ENCODE assay signal across 16 cellular contexts in genomic region chr5:7250004-7250403, GRCh38.
DNase-seq lines count a peak whose midpoint lies in the region; ATAC-seq, FAIRE-seq and TF ChIP-seq lines count a peak whose summit lies in the region.
"Had no signal": no experiment of that assay in that cellular context is flagged by ENCODE, and none has a peak within 500 bp of the region (broad histone marks: within the 10 kb centered on the region; RNA-seq: fewer than 3 reads in every experiment).

No MANE protein-coding gene starts in this region.

- TF ChIP-seq CTCF in heart left ventricle (IDR thresholded peaks at IDR 0.05) (no peak), H1 (IDR thresholded peaks at IDR 0.05; ENCODE audit: control extremely low read depth in 1 of 3, insufficient read depth in 1 of 3, low read depth in 1 of 3, low read length in 3 of 3) (no peak), thoracic aorta (IDR thresholded peaks at IDR 0.05) (no peak)

- H3K27ac ChIP-seq in heart left ventricle (peak overlapping the region in 2 of 12 donors; percentile 3 to 81), H1 (ENCODE audit: low read depth, low read length) (no peak overlapping the region), thoracic aorta (no peak overlapping the region)
- H3K27ac ChIP-seq: A549, GM23248 had no signal

- intact Hi-C loops in left ventricle myocardium superior (cut with micrococcal nuclease) (no loop called here), heart left ventricle (cut with DNase I) (no loop called here)

- H3K9ac ChIP-seq in H1 (replicated peaks in 1 of 4; ENCODE audit: extremely low read depth in 1 of 4, low read depth in 3 of 4, low read length in 3 of 4) = no peak overlapping the region
- H3K9ac ChIP-seq: GM23248 had no signal

- H2BK120ac ChIP-seq in H1 (replicated peaks; ENCODE audit: low read depth, low read length) = no peak overlapping the region

- TF ChIP-seq EP300 in H1 (IDR thresholded peaks at IDR 0.05; ENCODE audit: borderline replicate concordance in 1 of 2, low read depth in 2 of 2, low read length in 2 of 2) = no peak

- H2BK12ac ChIP-seq in H1 (ENCODE audit: low read depth, low read length) = no peak overlapping the region

- H3K4me2 ChIP-seq in H1 (ENCODE audit: insufficient read depth in 1 of 2, low read depth in 2 of 2, low read length in 2 of 2) = no peak overlapping the region
- H3K4me2 ChIP-seq: A549 had no signal

- no peak overlapping the region for H2AK5ac ChIP-seq in H1 (ENCODE audit: low read depth, low read length)

- H3K4me3 ChIP-seq in heart left ventricle = peak overlapping the region in 5 of 12 donors; percentile 12 to 36 (median 23)
- no peak overlapping the region for H3K4me3 ChIP-seq in H1 (ENCODE audit: extremely low read depth in 1 of 4, insufficient read depth in 2 of 4, low read depth in 3 of 4, low read length in 4 of 4)
- H3K4me3 ChIP-seq in thoracic aorta = peak overlapping the region; percentile 7
- H3K4me3 ChIP-seq: A549, GM12878, GM23248 had no signal

- H3K9me3 ChIP-seq in heart left ventricle = no peaks in the 10 kb centered on the region
- no peaks in the 10 kb centered on the region for H3K9me3 ChIP-seq in H1 (ENCODE audit: insufficient read depth in 2 of 2, low read depth in 1 of 2, low read length in 1 of 2)
- H3K9me3 ChIP-seq in thoracic aorta = no peaks in the 10 kb centered on the region
- H3K9me3 ChIP-seq: A549 had no signal

- TF ChIP-seq POLR2A in heart left ventricle (IDR thresholded peaks at IDR 0.05) (no peak), H1 (IDR thresholded peaks at IDR 0.05; ENCODE audit: control extremely low read depth in 1 of 2, low read depth in 2 of 2, low read length in 2 of 2) (no peak)

- no peak overlapping the region for H2BK5ac ChIP-seq in H1 (ENCODE audit: low read depth, low read length)

- 67 to 81% (median 71%) methylated on average over 2 of the region's 2 CpGs for WGBS in heart left ventricle, 4 donors
- 91% methylated on average over 2 of the region's 2 CpGs; no CpG with 5 or more reads in 1 of the 2 experiments for WGBS in H1 (ENCODE audit: extremely low coverage in 1 of 2, insufficient coverage in 1 of 2, insufficient read length in 1 of 2, insufficient replicate concordance in 2 of 2, low coverage in 1 of 2, low lambda C conversion rate in 2 of 2, missing lambda C conversion rate in 1 of 2), 2 experiments

- CTCF ChIA-PET in H1 (lab: Charles Lee; ENCODE audit: partially characterized antibody) = interaction anchor here (0.6 to 4.4 kb wide), 7 partner anchors 11 to 495 kb away, joined by 3 to 15 read pairs (median 3); no protein-coding TSS in a partner anchor

- H4K20me1 ChIP-seq in H1 (replicated peaks in 1 of 2; ENCODE audit: control insufficient read depth in 1 of 2, insufficient read depth in 2 of 2, low read length in 2 of 2) = no peaks in the 10 kb centered on the region

- H2AFZ ChIP-seq in H1 (ENCODE audit: low read length) = no peak overlapping the region
- H2AFZ ChIP-seq: GM23248 had no signal

- no peaks in the 10 kb centered on the region for H3K4me1 ChIP-seq in heart left ventricle
- no peaks in the 10 kb centered on the region for H3K4me1 ChIP-seq in H1 (replicated peaks in 1 of 4; ENCODE audit: control insufficient read depth in 3 of 4, insufficient read depth in 4 of 4, low read length in 3 of 4)
- no peaks in the 10 kb centered on the region for H3K4me1 ChIP-seq in thoracic aorta (ENCODE audit: control insufficient read depth in 1 of 2, low read depth in 2 of 2)
- H3K4me1 ChIP-seq: A549 had no signal

- DNase-seq in left ventricle myocardium superior (no peak), heart left ventricle (no peak), H1 (ENCODE audit: low read depth in 1 of 2, low spot score in 2 of 2) (no peak), pons (ENCODE audit: low spot score) (peak; percentile 21), thoracic aorta (ENCODE audit: low spot score) (no peak), KG1 (lab: John Stamatoyannopoulos, UW) (no peak), nucleus accumbens (lab: John Stamatoyannopoulos, UW) (no peak), AG20443 (ENCODE audit: low spot score) (no peak)
- DNase-seq: CD4-positive, alpha-beta T cell; DMS79; GM23248; H7; IMR-90 had no signal

- no peak overlapping the region for H4K5ac ChIP-seq in H1 (ENCODE audit: insufficient read length, low read depth, low read length)

- H2BK15ac ChIP-seq in H1 (ENCODE audit: low read length) = no peak overlapping the region

- H4K91ac ChIP-seq in H1 (replicated peaks; ENCODE audit: insufficient read length, low read length) = peak overlapping the region; percentile 2

- H3K36me3 ChIP-seq in heart left ventricle (no peaks in the 10 kb centered on the region), H1 (ENCODE audit: control insufficient read depth in 2 of 4, insufficient read depth in 4 of 4, low read length in 3 of 4) (no peaks in the 10 kb centered on the region), thoracic aorta (no peaks in the 10 kb centered on the region)

- no peak overlapping the region for H3K18ac ChIP-seq in H1 (ENCODE audit: extremely low read depth, low read length)

- no peaks in the 10 kb centered on the region for H3K27me3 ChIP-seq in heart left ventricle
- no peaks in the 10 kb centered on the region for H3K27me3 ChIP-seq in H1 (replicated peaks in 1 of 4; ENCODE audit: control insufficient read depth in 3 of 4, extremely low read depth in 1 of 4, insufficient read depth in 3 of 4, low read length in 3 of 4)
- no peaks in the 10 kb centered on the region for H3K27me3 ChIP-seq in thoracic aorta (replicated peaks; ENCODE audit: insufficient read depth)

- no peak overlapping the region for H3K14ac ChIP-seq in H1 (ENCODE audit: insufficient read length)

- H4K8ac ChIP-seq in H1 (ENCODE audit: extremely low read depth, insufficient read depth, low read length) = no peak overlapping the region

- no peak for TF ChIP-seq RAD21 in H1 (IDR thresholded peaks at IDR 0.05 in 1 of 2, conservative IDR thresholded peaks at IDR 0.05 in 1 of 2; ENCODE audit: low read depth in 2 of 2, low read length in 2 of 2)

- H2BK20ac ChIP-seq in H1 (ENCODE audit: low read length) = no peak overlapping the region

- ATAC-seq in left ventricle myocardium superior (peak; percentile 18), heart left ventricle (no peak), thoracic aorta (ENCODE audit: insufficient number of reproducible peaks, low FRiP score, low read depth) (no peak)
- ATAC-seq: A549, GM12878 had no signal

- POLR2A ChIA-PET in H1 (lab: Charles Lee; ENCODE audit: partially characterized antibody) = no interaction called here

- no peaks in the 10 kb centered on the region for H3K23me2 ChIP-seq in H1 (ENCODE audit: low read depth, low read length)

- no peak overlapping the region for H3K56ac ChIP-seq in H1 (replicated peaks; ENCODE audit: insufficient read length, low read depth, low read length)

- no peaks in the 10 kb centered on the region for H3K79me2 ChIP-seq in H1 (ENCODE audit: control insufficient read depth in 1 of 2, insufficient read depth in 2 of 2, low read length in 2 of 2)

- H3K4ac ChIP-seq in H1 (replicated peaks; ENCODE audit: insufficient read length, low read depth, low read length) = no peak overlapping the region

- FAIRE-seq in H1 (lab: Jason Lieb, UNC) = no peak
- FAIRE-seq: A549, GM12878, GM18507 had no signal

- no peak overlapping the region for H3K23ac ChIP-seq in H1 (ENCODE audit: insufficient read length)

- H3K79me1 ChIP-seq in H1 (ENCODE audit: low read depth, low read length) = no peaks in the 10 kb centered on the region

TF ChIP-seq in H1, 55 proteins besides CTCF, POLR2A, EP300 and RAD21:
- no peak for TF ChIP-seq SP1 (IDR thresholded peaks at IDR 0.05; ENCODE audit: low read depth, low read length)
- TF ChIP-seq HDAC6 (IDR thresholded peaks at IDR 0.05; ENCODE audit: low read depth, low read length) = no peak
- TF ChIP-seq JUND (IDR thresholded peaks at IDR 0.05; ENCODE audit: low read length) = no peak
- no peak for TF ChIP-seq EGR1 (IDR thresholded peaks at IDR 0.05; ENCODE audit: borderline replicate concordance, low read depth, low read length)
- TF ChIP-seq POU5F1 (IDR thresholded peaks at IDR 0.05; ENCODE audit: low read depth, low read length) = no peak
- no peak for TF ChIP-seq KDM5A (IDR thresholded peaks at IDR 0.05; ENCODE audit: low read length)
TF ChIP-seq in H1: peak in this region for 0.
